10 cellular contexts compared by ENCODE assay signal in genomic region chr3:120773932-120774331, GRCh38. TPM values are rescaled to one million over a fixed set of nuclear protein-coding genes. Genes with fewer than 3 reads are reported as not detected.
DNase-seq lines count a peak whose midpoint lies in the region; ATAC-seq and TF ChIP-seq lines count a peak whose summit lies in the region.
"Had no signal": no experiment of that assay in that cellular context is flagged by ENCODE, and none has a peak within 500 bp of the region (broad histone marks: within the 10 kb centered on the region; RNA-seq: fewer than 3 reads in every experiment).

No MANE protein-coding gene starts in this region.

- H3K4me2 ChIP-seq in smooth muscle cell: peak overlapping the region; percentile 44

- H3K9me3 ChIP-seq in smooth muscle cell (replicated peaks; ENCODE audit: low read depth) (no peaks in the 10 kb centered on the region), upper lobe of left lung (no peaks in the 10 kb centered on the region)

- peak; percentile 75 for ATAC-seq in HG02884 (IDR thresholded peaks at IDR 0.05; ENCODE audit: unreplicated experiment)
- ATAC-seq in upper lobe of left lung (ENCODE audit: low FRiP score in 2 of 2): no peak

- H3F3A ChIP-seq in smooth muscle cell (ENCODE audit: low read depth): no peaks in the 10 kb centered on the region

- TF ChIP-seq EP300 in upper lobe of left lung (IDR thresholded peaks at IDR 0.05): no peak

- H3K27ac ChIP-seq in smooth muscle cell (ENCODE audit: low read depth) (peak overlapping the region; percentile 35), upper lobe of left lung (no peak overlapping the region)

- no peak overlapping the region for H2AFZ ChIP-seq in smooth muscle cell (ENCODE audit: low read depth)

- CTCF ChIA-PET in activated CD4-positive, alpha-beta T cell treated with anti-CD3 and anti-CD28 coated beads, Interleukin-2, amount 10 ng/mL, durations not matched to agents 7 days and 5 days (lab: Charles Lee): interaction anchor here (2.1 kb wide), 1 partner anchor 21 kb away, joined by 6 read pairs; no protein-coding TSS in a partner anchor
- CTCF ChIA-PET in activated naive CD4-positive, alpha-beta T cell treated with anti-CD3 and anti-CD28 coated beads, Interleukin-2, amount 10 ng/mL, durations not matched to agents 7 days and 5 days (lab: Charles Lee): no interaction called here

- H3K9me3 Mint-ChIP-seq in activated CD4-positive, alpha-beta T cell treated with anti-CD3 and anti-CD28 coated beads, Interleukin-2, amount 10 ng/mL, durations not matched to agents 7 days and 5 days: no peaks in the 10 kb centered on the region
- no peaks in the 10 kb centered on the region for H3K9me3 Mint-ChIP-seq in activated naive CD4-positive, alpha-beta T cell treated with anti-CD3 and anti-CD28 coated beads, Interleukin-2, amount 10 ng/mL, durations not matched to agents 7 days and 5 days

- no peak overlapping the region for H3K4me3 Mint-ChIP-seq in activated CD4-positive, alpha-beta T cell treated with anti-CD3 and anti-CD28 coated beads, Interleukin-2, amount 10 ng/mL, durations not matched to agents 7 days and 5 days
- no peak overlapping the region for H3K4me3 Mint-ChIP-seq in activated naive CD4-positive, alpha-beta T cell treated with anti-CD3 and anti-CD28 coated beads, Interleukin-2, amount 10 ng/mL, durations not matched to agents 7 days and 5 days

- H3K79me2 ChIP-seq in smooth muscle cell (ENCODE audit: low read depth): peaks cover 21% of the 10 kb centered on the region

- DNase-seq in activated CD4-positive, alpha-beta T cell treated with anti-CD3 and anti-CD28 coated beads, Interleukin-2, amount 10 ng/mL, durations not matched to agents 7 days and 5 days: peak; percentile 12
- no peak for DNase-seq in activated CD4-positive, alpha-beta T cell treated with anti-CD3 and anti-CD28 coated beads, Interleukin-2, amount 50 U/mL, for 1 hour
- peak; percentile 33 for DNase-seq in RKO (ENCODE audit: low spot score)
- no peak for DNase-seq in smooth muscle cell (lab: John Stamatoyannopoulos, UW; ENCODE audit: unreplicated experiment)
- no peak for DNase-seq in upper lobe of left lung
- DNase-seq in stimulated activated CD4-positive, alpha-beta T cell treated with anti-CD3 and anti-CD28 coated beads, Interleukin-2, amount 100 ng/mL, for 48 hours: no peak
- no peak for DNase-seq in activated naive CD4-positive, alpha-beta T cell treated with anti-CD3 and anti-CD28 coated beads, Interleukin-2, amount 10 ng/mL, durations not matched to agents 7 days and 5 days
- DNase-seq: NCI-H510A, substantia nigra had no signal

- H3K27me3 Mint-ChIP-seq in activated CD4-positive, alpha-beta T cell treated with anti-CD3 and anti-CD28 coated beads, Interleukin-2, amount 10 ng/mL, durations not matched to agents 7 days and 5 days: no peaks in the 10 kb centered on the region
- no peaks in the 10 kb centered on the region for H3K27me3 Mint-ChIP-seq in activated naive CD4-positive, alpha-beta T cell treated with anti-CD3 and anti-CD28 coated beads, Interleukin-2, amount 10 ng/mL, durations not matched to agents 7 days and 5 days

- TF ChIP-seq POLR2A in upper lobe of left lung (IDR thresholded peaks at IDR 0.05): no peak

- no peaks in the 10 kb centered on the region for H3K27me3 ChIP-seq in smooth muscle cell (ENCODE audit: low read depth)
- H3K27me3 ChIP-seq in upper lobe of left lung: no peaks in the 10 kb centered on the region

- TF ChIP-seq CTCF in smooth muscle cell (IDR thresholded peaks at IDR 0.05; ENCODE audit: borderline replicate concordance, insufficient read depth, poor library complexity, severe bottlenecking) (no peak), upper lobe of left lung (IDR thresholded peaks at IDR 0.05) (no peak)

- POLR2A ChIA-PET in activated CD4-positive, alpha-beta T cell treated with anti-CD3 and anti-CD28 coated beads, Interleukin-2, amount 10 ng/mL, durations not matched to agents 7 days and 5 days (lab: Charles Lee): interaction anchor here (0.6 kb wide), 1 partner anchor 214 kb away, joined by 6 read pairs; no protein-coding TSS in a partner anchor

- peaks cover 13% of the 10 kb centered on the region for H3K4me1 Mint-ChIP-seq in activated CD4-positive, alpha-beta T cell treated with anti-CD3 and anti-CD28 coated beads, Interleukin-2, amount 10 ng/mL, durations not matched to agents 7 days and 5 days
- H3K4me1 Mint-ChIP-seq in activated naive CD4-positive, alpha-beta T cell treated with anti-CD3 and anti-CD28 coated beads, Interleukin-2, amount 10 ng/mL, durations not matched to agents 7 days and 5 days: peaks cover 7% of the 10 kb centered on the region

- H3K4me3 ChIP-seq in smooth muscle cell: no peak overlapping the region
- H3K4me3 ChIP-seq in upper lobe of left lung: no peak overlapping the region

- no peaks in the 10 kb centered on the region for H4K20me1 ChIP-seq in smooth muscle cell (ENCODE audit: low read depth)

- no peak overlapping the region for H3K27ac Mint-ChIP-seq in activated CD4-positive, alpha-beta T cell treated with anti-CD3 and anti-CD28 coated beads, Interleukin-2, amount 10 ng/mL, durations not matched to agents 7 days and 5 days
- no peak overlapping the region for H3K27ac Mint-ChIP-seq in activated naive CD4-positive, alpha-beta T cell treated with anti-CD3 and anti-CD28 coated beads, Interleukin-2, amount 10 ng/mL, durations not matched to agents 7 days and 5 days

- peak overlapping the region; percentile 8 for H3K9ac ChIP-seq in smooth muscle cell (ENCODE audit: low read depth)

- peaks cover 10% of the 10 kb centered on the region for H3K36me3 ChIP-seq in smooth muscle cell (ENCODE audit: low read depth)
- H3K36me3 ChIP-seq in upper lobe of left lung: peaks cover 0 to 32% (median 4%) of the 10 kb centered on the region in 4 donors

- peaks cover 6% of the 10 kb centered on the region for H3K4me1 ChIP-seq in smooth muscle cell (ENCODE audit: low read depth)
- H3K4me1 ChIP-seq in upper lobe of left lung: no peaks in the 10 kb centered on the region

- H3K36me3 Mint-ChIP-seq in activated CD4-positive, alpha-beta T cell treated with anti-CD3 and anti-CD28 coated beads, Interleukin-2, amount 10 ng/mL, durations not matched to agents 7 days and 5 days (ENCODE audit: low read depth): peaks cover 27% of the 10 kb centered on the region
- H3K36me3 Mint-ChIP-seq in activated naive CD4-positive, alpha-beta T cell treated with anti-CD3 and anti-CD28 coated beads, Interleukin-2, amount 10 ng/mL, durations not matched to agents 7 days and 5 days: peaks cover 13% of the 10 kb centered on the region

RNA-seq across cellular contexts. Expression of gene GTF2E1, which starts 31.4 kb away (rescaled TPM):
- total RNA-seq in activated CD4-positive, alpha-beta T cell treated with anti-CD3 and anti-CD28 coated beads, Interleukin-2, amount 10 ng/mL, durations not matched to agents 7 days and 5 days: 10 to 100 TPM; 30.2 to 33.2 TPM
- total RNA-seq in smooth muscle cell (17.6 and 18.8 TPM in 2 replicates), upper lobe of left lung (10 to 100 TPM in 5 of 6 donors, 1 to 10 TPM in 1; 6.3 to 17.9 (median 15.7) TPM)
- 15.8 and 17.0 TPM in 2 replicates for polyA plus RNA-seq in smooth muscle cell

RNA-seq across cellular contexts. Expression of gene RABL3, which starts 31.6 kb away (rescaled TPM):
- total RNA-seq in activated CD4-positive, alpha-beta T cell treated with anti-CD3 and anti-CD28 coated beads, Interleukin-2, amount 10 ng/mL, durations not matched to agents 7 days and 5 days: 10 to 100 TPM; 25.4 to 30.0 TPM
- total RNA-seq in smooth muscle cell (29.3 and 33.5 TPM in 2 replicates), upper lobe of left lung (10 to 100 TPM in 4 of 6 donors, 1 to 10 TPM in 2; 4.9 to 20.1 (median 14.2) TPM)
- polyA plus RNA-seq in smooth muscle cell: 27.0 and 29.5 TPM in 2 replicates

Comparison
In these comparisons a context has a peak if more than half of its experiments do, and no peak if none do; other contexts are left out.
1. DNase-seq: peak in activated CD4-positive, alpha-beta T cell treated with anti-CD3 and anti-CD28 coated beads, Interleukin-2, amount 10 ng/mL, durations not matched to agents 7 days and 5 days (single experiment) and RKO (single experiment); none in activated CD4-positive, alpha-beta T cell treated with anti-CD3 and anti-CD28 coated beads, Interleukin-2, amount 50 U/mL, for 1 hour (single experiment), smooth muscle cell (single experiment), upper lobe of left lung (0 of 2), stimulated activated CD4-positive, alpha-beta T cell treated with anti-CD3 and anti-CD28 coated beads, Interleukin-2, amount 100 ng/mL, for 48 hours (0 of 2) and activated naive CD4-positive, alpha-beta T cell treated with anti-CD3 and anti-CD28 coated beads, Interleukin-2, amount 10 ng/mL, durations not matched to agents 7 days and 5 days (single experiment).